ENCODE assay signal across 23 cellular contexts in the genomic region with DNA sequence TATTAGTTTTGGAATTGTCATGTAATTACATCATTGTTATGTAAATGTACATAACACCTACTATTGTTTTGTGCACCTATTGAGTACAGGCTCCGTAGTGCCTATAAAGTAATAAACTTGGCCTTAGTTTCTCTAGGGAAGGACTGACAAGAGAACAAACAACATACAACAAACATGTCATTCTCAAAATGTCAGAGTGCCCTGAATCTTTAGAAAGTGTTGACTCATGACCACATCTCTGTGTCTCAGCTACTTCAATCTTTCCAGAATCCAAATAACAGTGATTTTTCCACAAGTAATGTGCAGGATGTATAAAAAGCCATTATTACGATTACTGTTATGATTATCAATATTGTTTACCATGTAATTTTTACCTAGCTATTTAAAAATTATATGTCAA. TPM values are rescaled to one million over a fixed set of nuclear protein-coding genes. Genes with fewer than 3 reads are reported as not detected.
"Had no signal": no experiment of that assay in that cellular context is flagged by ENCODE, and none has a peak within 500 bp of the region (broad histone marks: within the 10 kb centered on the region; RNA-seq: fewer than 3 reads in every experiment).

No MANE protein-coding gene starts in this region.

- H3K4me3 ChIP-seq: adrenal gland, ascending aorta, cardiac muscle cell, hepatocyte, left lung, lung, neural progenitor cell, prostate gland, transverse colon had no signal

- DNase-seq: activated T-cell treated with anti-CD3 and anti-CD28 coated beads, Interleukin-2, amount 50 U/mL, for 1 hour; adrenal gland; effector CD4-positive, alpha-beta T cell; erythroblast; foreskin melanocyte; kidney glomerular epithelial cell; left lung; naive thymus-derived CD8-positive, alpha-beta T cell; stimulated activated CD4-positive, alpha-beta T cell treated with anti-CD3 and anti-CD28 coated beads, Interleukin-12 subunit alpha, Interleukin-12 subunit beta, amount 100 ng/mL, for 4 hours; stimulated activated CD4-positive, alpha-beta T cell treated with anti-CD3 and anti-CD28 coated beads, Interleukin-4, amount 100 ng/mL, for 4 hours; T1000; transverse colon had no signal

- H3K9me3 ChIP-seq: adrenal gland, ascending aorta, left lung, prostate gland, transverse colon had no signal

- ATAC-seq: activated naive CD4-positive, alpha-beta T cell treated with anti-CD3 and anti-CD28 coated beads, Interleukin-2, amount 50 U/mL, for 72 hours; left lung; naive thymus-derived CD8-positive, alpha-beta T cell had no signal

- H3K4me1 Mint-ChIP-seq: naive thymus-derived CD8-positive, alpha-beta T cell; neural progenitor cell had no signal

- H3K9me3 Mint-ChIP-seq: neural progenitor cell; stimulated activated naive CD8-positive, alpha-beta T cell treated with anti-CD3 and anti-CD28 coated beads, Interleukin-15, Interleukin-2, amounts not matched to agents 100 ng/mL and 50 ng/mL, for 24 hours; T-helper 1 cell treated with Interleukin-12 subunit alpha and Interleukin-12 subunit beta and Interleukin-4 antibody, amounts not matched to agents 30 μg/mL and 1 μg/mL, for 36 hours had no signal

- H2AFZ ChIP-seq: hepatocyte, neural progenitor cell had no signal

- H3K27me3 ChIP-seq: adrenal gland, ascending aorta, cardiac muscle cell, hepatocyte, left lung, neural progenitor cell, transverse colon had no signal

- H3K36me3 ChIP-seq: adrenal gland, ascending aorta, cardiac muscle cell, left lung, neural progenitor cell, prostate gland, transverse colon had no signal

- H3K36me3 Mint-ChIP-seq: activated naive CD4-positive, alpha-beta T cell treated with anti-CD3 and anti-CD28 coated beads, Interleukin-2, amount 50 U/mL, for 72 hours; naive thymus-derived CD8-positive, alpha-beta T cell; neural progenitor cell; WTC11 had no signal

- H3K79me2 ChIP-seq: hepatocyte had no signal

- H3K4me2 ChIP-seq: hepatocyte, neural progenitor cell had no signal

- H3K4me1 ChIP-seq: adrenal gland, ascending aorta, left lung, neural progenitor cell, prostate gland, transverse colon had no signal

- H3K4me3 Mint-ChIP-seq: naive thymus-derived CD8-positive, alpha-beta T cell; neural progenitor cell; stimulated activated naive CD8-positive, alpha-beta T cell treated with anti-CD3 and anti-CD28 coated beads, Interleukin-15, Interleukin-2, amounts not matched to agents 100 ng/mL and 50 ng/mL, for 24 hours; T-helper 1 cell treated with Interleukin-12 subunit alpha and Interleukin-12 subunit beta and Interleukin-4 antibody, amounts not matched to agents 30 μg/mL and 1 μg/mL, for 36 hours; WTC11 had no signal

- H3K27ac Mint-ChIP-seq: activated naive CD4-positive, alpha-beta T cell treated with anti-CD3 and anti-CD28 coated beads, Interleukin-2, amount 50 U/mL, for 72 hours; naive thymus-derived CD8-positive, alpha-beta T cell; neural progenitor cell; stimulated activated naive CD8-positive, alpha-beta T cell treated with anti-CD3 and anti-CD28 coated beads, Interleukin-15, Interleukin-2, amounts not matched to agents 100 ng/mL and 50 ng/mL, for 24 hours; T-helper 1 cell treated with Interleukin-12 subunit alpha and Interleukin-12 subunit beta and Interleukin-4 antibody, amounts not matched to agents 30 μg/mL and 1 μg/mL, for 36 hours; WTC11 had no signal

- H3K27ac ChIP-seq: adrenal gland, ascending aorta, cardiac muscle cell, hepatocyte, left lung, neural progenitor cell, prostate gland, transverse colon had no signal

- H3K9ac ChIP-seq: neural progenitor cell had no signal

RNA-seq across cellular contexts. Expression of a gene that starts 17.2 kb away (rescaled TPM):
- total RNA-seq: activated naive CD4-positive, alpha-beta T cell treated with anti-CD3 and anti-CD28 coated beads, Interleukin-2, amount 50 U/mL, for 72 hours; ascending aorta; naive thymus-derived CD8-positive, alpha-beta T cell; omental fat pad had no signal
- polyA plus RNA-seq: hepatocyte; naive thymus-derived CD8-positive, alpha-beta T cell had no signal
